In genomic region chr22:22941831-22942510, GRCh38 we compare ENCODE assay signal across 16 cellular contexts. TPM values are rescaled to one million over a fixed set of nuclear protein-coding genes. Genes with fewer than 3 reads are reported as not detected.
A peak's percentile ranks its signal among the peaks of the same experiment; 100 is the strongest.
DNase-seq lines count a peak whose midpoint lies in the region; ATAC-seq and TF ChIP-seq lines count a peak whose summit lies in the region.
"Had no signal": no experiment of that assay in that cellular context is flagged by ENCODE, and none has a peak within 500 bp of the region (broad histone marks: within the 10 kb centered on the region; RNA-seq: fewer than 3 reads in every experiment).

No MANE protein-coding gene starts in this region.

- no peak overlapping the region for H4K8ac ChIP-seq in mesendoderm (ENCODE audit: low read depth, low read length)

- no peak overlapping the region for H4K5ac ChIP-seq in mesendoderm (ENCODE audit: low read length)

- H3K4ac ChIP-seq in mesendoderm (ENCODE audit: low read depth, low read length) = no peak overlapping the region

- H3K36me3 ChIP-seq in OCI-LY3 (replicated peaks; ENCODE audit: low read depth, low read length) (peaks cover 10% of the 10 kb centered on the region), endodermal cell (ENCODE audit: control insufficient read depth, insufficient read depth, low read length) (no peaks in the 10 kb centered on the region), mesendoderm (ENCODE audit: control insufficient read depth, insufficient read depth, low read length) (no peaks in the 10 kb centered on the region), WERI-Rb-1 (no peaks in the 10 kb centered on the region)
- H3K36me3 ChIP-seq: HAP-1, neutrophil had no signal

- DNase-seq in GM12865 (ENCODE audit: low read depth) = peak; percentile 48
- peak; percentile 34 for DNase-seq in endodermal cell
- DNase-seq in UCSD-AML1 (lab: John Stamatoyannopoulos, UW; ENCODE audit: unreplicated experiment) = no peak
- DNase-seq in mesendoderm = no peak
- DNase-seq in WERI-Rb-1 = no peak
- no peak for DNase-seq in NCI-H2196 (lab: John Stamatoyannopoulos, UW; ENCODE audit: unreplicated experiment)

- no peak overlapping the region for H3K4me3 Mint-ChIP-seq in endodermal cell
- H3K4me3 Mint-ChIP-seq in stimulated activated memory B cell treated with anti-CD40 and anti-IgM and Interleukin-4, amounts not matched to agents 10 μg/mL and 1 μg/mL and 100 μg/mL, for 72 hours = no peak overlapping the region
- H3K4me3 Mint-ChIP-seq: activated naive CD8-positive, alpha-beta T cell; stimulated activated effector memory CD8-positive, alpha-beta T cell treated with anti-CD3 and anti-CD28 coated beads, Interleukin-12 subunit alpha, Interleukin-12 subunit beta, amount 100 ng/mL, for 72 hours had no signal

- H3K4me1 ChIP-seq in OCI-LY3 (ENCODE audit: low read length) (peaks cover 99% of the 10 kb centered on the region), endodermal cell (ENCODE audit: control insufficient read depth, insufficient read depth, low read length) (no peaks in the 10 kb centered on the region), mesendoderm (ENCODE audit: control insufficient read depth, low read depth, low read length) (peaks cover 6% of the 10 kb centered on the region)
- H3K4me1 ChIP-seq: HAP-1 had no signal

- no peak overlapping the region for H3K18ac ChIP-seq in mesendoderm (ENCODE audit: low read length)

- H3K36me3 Mint-ChIP-seq in endodermal cell (ENCODE audit: low read depth) = no peaks in the 10 kb centered on the region
- no peaks in the 10 kb centered on the region for H3K36me3 Mint-ChIP-seq in stimulated activated memory B cell treated with anti-CD40 and anti-IgM and Interleukin-4, amounts not matched to agents 10 μg/mL and 1 μg/mL and 100 μg/mL, for 72 hours
- H3K36me3 Mint-ChIP-seq: activated naive CD8-positive, alpha-beta T cell; stimulated activated effector memory CD8-positive, alpha-beta T cell treated with anti-CD3 and anti-CD28 coated beads, Interleukin-12 subunit alpha, Interleukin-12 subunit beta, amount 100 ng/mL, for 72 hours had no signal

- no peaks in the 10 kb centered on the region for H3K27me3 ChIP-seq in OCI-LY3 (ENCODE audit: low read depth, low read length)
- H3K27me3 ChIP-seq in endodermal cell (ENCODE audit: control insufficient read depth, insufficient read depth, low read length, poor library complexity, severe bottlenecking) = peaks cover 4% of the 10 kb centered on the region
- H3K27me3 ChIP-seq in mesendoderm (ENCODE audit: insufficient read depth, low read length, poor library complexity) = no peaks in the 10 kb centered on the region
- no peaks in the 10 kb centered on the region for H3K27me3 ChIP-seq in WERI-Rb-1 (ENCODE audit: insufficient read depth, low read depth, severe bottlenecking)
- H3K27me3 ChIP-seq: neutrophil had no signal

- no peak for TF ChIP-seq CTCF in GM12865 (IDR thresholded peaks at IDR 0.05; ENCODE audit: insufficient read depth, low read depth, low read length, missing control alignments)
- no peak for TF ChIP-seq CTCF in OCI-LY3 (IDR thresholded peaks at IDR 0.05; ENCODE audit: low read depth, low read length)
- no peak for TF ChIP-seq CTCF in endodermal cell (conservative IDR thresholded peaks at IDR 0.05)
- no peak for TF ChIP-seq CTCF in WERI-Rb-1 (IDR thresholded peaks at IDR 0.05; ENCODE audit: low read depth, low read length)

- no peak overlapping the region for H2AFZ ChIP-seq in OCI-LY3 (ENCODE audit: low read depth, low read length)

- no peak overlapping the region for H2BK120ac ChIP-seq in mesendoderm (ENCODE audit: low read depth, low read length)

- WGBS in endodermal cell (ENCODE audit: insufficient coverage in 1 of 2, insufficient read length in 1 of 2), 2 experiments = 92% methylated on average over 2 to 6 of the region's 6 CpGs
- WGBS in mesendoderm (ENCODE audit: extremely low coverage, insufficient coverage, low lambda C conversion rate) = no CpG with 5 or more reads among the region's 6 CpGs

- no peak overlapping the region for H3K23ac ChIP-seq in mesendoderm (ENCODE audit: low read length)

- H3K9me3 ChIP-seq in OCI-LY3 (ENCODE audit: insufficient read depth, low read length) (no peaks in the 10 kb centered on the region), endodermal cell (ENCODE audit: control insufficient read depth, low read length) (no peaks in the 10 kb centered on the region), WERI-Rb-1 (ENCODE audit: severe bottlenecking) (no peaks in the 10 kb centered on the region)
- H3K9me3 ChIP-seq: HAP-1, neutrophil, SK-N-SH had no signal

- no peaks in the 10 kb centered on the region for H3K9me3 Mint-ChIP-seq in endodermal cell
- no peaks in the 10 kb centered on the region for H3K9me3 Mint-ChIP-seq in stimulated activated memory B cell treated with anti-CD40 and anti-IgM and Interleukin-4, amounts not matched to agents 10 μg/mL and 1 μg/mL and 100 μg/mL, for 72 hours
- H3K9me3 Mint-ChIP-seq: stimulated activated effector memory CD8-positive, alpha-beta T cell treated with anti-CD3 and anti-CD28 coated beads, Interleukin-12 subunit alpha, Interleukin-12 subunit beta, amount 100 ng/mL, for 72 hours had no signal

- H3K27me3 Mint-ChIP-seq in endodermal cell (ENCODE audit: insufficient read depth) = peaks cover 15% of the 10 kb centered on the region
- H3K27me3 Mint-ChIP-seq in stimulated activated memory B cell treated with anti-CD40 and anti-IgM and Interleukin-4, amounts not matched to agents 10 μg/mL and 1 μg/mL and 100 μg/mL, for 72 hours = peaks cover 9% of the 10 kb centered on the region
- H3K27me3 Mint-ChIP-seq: activated naive CD8-positive, alpha-beta T cell had no signal

- peak overlapping the region; percentile 73 for H3K4me2 ChIP-seq in OCI-LY3 (ENCODE audit: low read length)
- H3K4me2 ChIP-seq in mesendoderm (ENCODE audit: low read length) = no peak overlapping the region
- H3K4me2 ChIP-seq: SK-N-SH had no signal

- H3K79me1 ChIP-seq in mesendoderm (ENCODE audit: low read length) = no peaks in the 10 kb centered on the region

- no peaks in the 10 kb centered on the region for H4K20me1 ChIP-seq in OCI-LY3 (ENCODE audit: insufficient read depth, low read length)

- H3K4me3 ChIP-seq in GM12865 (ENCODE audit: low read depth, low read length) (no peak overlapping the region), OCI-LY3 (ENCODE audit: low read length) (no peak overlapping the region), endodermal cell (ENCODE audit: low read length) (no peak overlapping the region), mesendoderm (ENCODE audit: low read length) (no peak overlapping the region), WERI-Rb-1 (ENCODE audit: low read depth, low read length) (no peak overlapping the region)
- H3K4me3 ChIP-seq: HAP-1 had no signal

- H3K9ac ChIP-seq in OCI-LY3 (ENCODE audit: low read length) (peak overlapping the region; percentile 86), endodermal cell (ENCODE audit: extremely low read depth, low read length, poor library complexity, severe bottlenecking) (no peak overlapping the region), mesendoderm (ENCODE audit: low read length) (no peak overlapping the region)
- H3K9ac ChIP-seq: SK-N-SH had no signal

- no peak overlapping the region for H3K56ac ChIP-seq in mesendoderm (ENCODE audit: low read length)

- H2BK15ac ChIP-seq in mesendoderm (replicated peaks; ENCODE audit: low read depth) = no peak overlapping the region

- peak; percentile 45 for ATAC-seq in stimulated activated memory B cell treated with anti-CD40 and anti-IgM and Interleukin-4, amounts not matched to agents 10 μg/mL and 1 μg/mL and 100 μg/mL, for 72 hours

- peaks cover under 1% of the 10 kb centered on the region for H3K4me1 Mint-ChIP-seq in endodermal cell
- peaks cover 84% of the 10 kb centered on the region for H3K4me1 Mint-ChIP-seq in stimulated activated memory B cell treated with anti-CD40 and anti-IgM and Interleukin-4, amounts not matched to agents 10 μg/mL and 1 μg/mL and 100 μg/mL, for 72 hours

- peak overlapping the region; percentile 92 for H3K27ac ChIP-seq in OCI-LY3 (ENCODE audit: low read length)
- no peak overlapping the region for H3K27ac ChIP-seq in endodermal cell (ENCODE audit: low read depth, low read length)
- H3K27ac ChIP-seq in mesendoderm (ENCODE audit: low read depth, low read length) = no peak overlapping the region
- no peak overlapping the region for H3K27ac ChIP-seq in WERI-Rb-1
- H3K27ac ChIP-seq: neutrophil had no signal

- H3K79me2 ChIP-seq in OCI-LY3 (ENCODE audit: low read length) = peaks cover 97% of the 10 kb centered on the region
- no peaks in the 10 kb centered on the region for H3K79me2 ChIP-seq in mesendoderm (ENCODE audit: control insufficient read depth, insufficient read depth, low read length)

- H2BK5ac ChIP-seq in mesendoderm (ENCODE audit: low read length) = no peak overlapping the region

- no peak overlapping the region for H2AK5ac ChIP-seq in mesendoderm (ENCODE audit: low read length)

- no peak overlapping the region for H3K27ac Mint-ChIP-seq in endodermal cell
- peak overlapping the region; percentile 25 for H3K27ac Mint-ChIP-seq in stimulated activated memory B cell treated with anti-CD40 and anti-IgM and Interleukin-4, amounts not matched to agents 10 μg/mL and 1 μg/mL and 100 μg/mL, for 72 hours
- H3K27ac Mint-ChIP-seq: activated naive CD8-positive, alpha-beta T cell; stimulated activated effector memory CD8-positive, alpha-beta T cell treated with anti-CD3 and anti-CD28 coated beads, Interleukin-12 subunit alpha, Interleukin-12 subunit beta, amount 100 ng/mL, for 72 hours had no signal

RNA-seq across cellular contexts. Expression of gene IGLL5, which starts 54.4 kb away (rescaled TPM):
- not detected for total RNA-seq in endodermal cell
- not detected for polyA plus RNA-seq in endodermal cell (2013, experiment 1 of 2)
- polyA plus RNA-seq in endodermal cell (2013, experiment 2 of 2) = not detected
- not detected for polyA plus RNA-seq in mesendoderm (2013, experiment 1 of 2)
- 0.04 TPM for polyA plus RNA-seq in mesendoderm (2013, experiment 2 of 2)
- total RNA-seq: bronchial epithelial cell, frontal cortex had no signal
- polyA plus RNA-seq: BJ, SK-N-SH had no signal

Comparison
In these comparisons a context has a peak if more than half of its experiments do, and no peak if none do; other contexts are left out.
1. DNase-seq: peak in GM12865 (single experiment) and endodermal cell (single experiment); none in UCSD-AML1 (single experiment), mesendoderm (single experiment), WERI-Rb-1 (single experiment) and NCI-H2196 (single experiment).